Comparison of ENCODE assay signal across 27 cellular contexts in genomic region chr5:168830833-168831232, GRCh38.
"Had no signal": no experiment of that assay in that cellular context is flagged by ENCODE, and none has a peak within 500 bp of the region (broad histone marks: within the 10 kb centered on the region; RNA-seq: fewer than 3 reads in every experiment).

No MANE protein-coding gene starts in this region.

- H3K9me3 ChIP-seq: breast epithelium, esophagus muscularis mucosa, left lung, ovary, testis, transverse colon had no signal

- DNase-seq: activated CD8-positive, alpha-beta T cell treated with anti-CD3 and anti-CD28 coated beads, Interleukin-2, amount 10 ng/mL, durations not matched to agents 7 days and 5 days; activated gamma-delta T cell; activated naive CD4-positive, alpha-beta T cell treated with anti-CD3 and anti-CD28 coated beads, Interleukin-2, amount 50 U/mL, for 16 hours; activated T-cell treated with anti-CD3 and anti-CD28 coated beads, Interleukin-2, amount 50 U/mL, for 1 hour; amniotic stem cell; effector CD4-positive, alpha-beta T cell; foreskin keratinocyte; left lung; ovary; stimulated activated CD4-positive, alpha-beta T cell treated with anti-CD3 and anti-CD28 coated beads, Interleukin-15, amount 100 ng/mL, for 24 hours; stimulated activated CD4-positive, alpha-beta T cell treated with anti-CD3 and anti-CD28 coated beads, Interleukin-2, amount 100 ng/mL, for 24 hours; stimulated activated naive CD4-positive, alpha-beta T cell; T-helper 17 cell; T1000; testis; transverse colon; WERI-Rb-1 had no signal

- H3K9me3 Mint-ChIP-seq: activated T-helper 1 cell treated with anti-CD3 and anti-CD28 coated beads, Interleukin-12 subunit alpha, Interleukin-12 subunit beta, Interleukin-2, Interleukin-4 antibody, amounts not matched to agents 30 ng/mL and 10 ng/mL and 1 ng/mL, durations not matched to agents 14 hours and 24 hours and 36 hours; central memory CD8-positive, alpha-beta T cell; dendritic cell treated with granulocyte-macrophage colony-stimulating factor and Interleukin-4, amounts not matched to agents 40 ng/mL and 50 ng/mL, for 4 days; nephron had no signal

- H3K27ac Mint-ChIP-seq: activated CD8-positive, alpha-beta T cell treated with anti-CD3 and anti-CD28 coated beads, Interleukin-2, amount 10 ng/mL, durations not matched to agents 7 days and 5 days; activated T-helper 1 cell treated with anti-CD3 and anti-CD28 coated beads, Interleukin-12 subunit alpha, Interleukin-12 subunit beta, Interleukin-2, Interleukin-4 antibody, amounts not matched to agents 30 ng/mL and 10 ng/mL and 1 ng/mL, durations not matched to agents 14 hours and 24 hours and 36 hours; dendritic cell treated with granulocyte-macrophage colony-stimulating factor and Interleukin-4, amounts not matched to agents 40 ng/mL and 50 ng/mL, for 4 days; nephron; progenitor cell of endocrine pancreas; T-helper 17 cell had no signal

- H3K27me3 ChIP-seq: breast epithelium, esophagus muscularis mucosa, foreskin keratinocyte, ovary, testis, transverse colon had no signal

- H3K36me3 ChIP-seq: breast epithelium, esophagus muscularis mucosa, left lung, ovary, transverse colon, WERI-Rb-1 had no signal

- ATAC-seq: activated CD4-positive, CD25-positive, alpha-beta regulatory T cell treated with anti-CD3 and anti-CD28 coated beads, Interleukin-2, amount 50 U/mL, for 24 hours; activated CD8-positive, alpha-beta T cell treated with anti-CD3 and anti-CD28 coated beads, Interleukin-2, amount 10 ng/mL, durations not matched to agents 7 days and 5 days; foreskin keratinocyte; left lung; SK-N-SH treated with all-trans-retinoic acid at 6 μM for 48 hours; T-helper 17 cell had no signal

- H3K4me3 Mint-ChIP-seq: activated CD8-positive, alpha-beta T cell treated with anti-CD3 and anti-CD28 coated beads, Interleukin-2, amount 10 ng/mL, durations not matched to agents 7 days and 5 days; activated T-helper 1 cell treated with anti-CD3 and anti-CD28 coated beads, Interleukin-12 subunit alpha, Interleukin-12 subunit beta, Interleukin-2, Interleukin-4 antibody, amounts not matched to agents 30 ng/mL and 10 ng/mL and 1 ng/mL, durations not matched to agents 14 hours and 24 hours and 36 hours; central memory CD8-positive, alpha-beta T cell; dendritic cell treated with granulocyte-macrophage colony-stimulating factor and Interleukin-4, amounts not matched to agents 40 ng/mL and 50 ng/mL, for 4 days; nephron; T-helper 17 cell had no signal

- H3K4me1 Mint-ChIP-seq: central memory CD8-positive, alpha-beta T cell; nephron; T-helper 17 cell had no signal

- FAIRE-seq: islet of Langerhans had no signal

- H3K27ac ChIP-seq: breast epithelium, esophagus muscularis mucosa, foreskin keratinocyte, left lung, ovary, testis, transverse colon, WERI-Rb-1 had no signal

- H3K4me3 ChIP-seq: breast epithelium, esophagus muscularis mucosa, left lung, ovary, testis, transverse colon had no signal

- H3K4me1 ChIP-seq: breast epithelium, esophagus muscularis mucosa, foreskin keratinocyte, left lung, transverse colon had no signal
